In the genomic region with DNA sequence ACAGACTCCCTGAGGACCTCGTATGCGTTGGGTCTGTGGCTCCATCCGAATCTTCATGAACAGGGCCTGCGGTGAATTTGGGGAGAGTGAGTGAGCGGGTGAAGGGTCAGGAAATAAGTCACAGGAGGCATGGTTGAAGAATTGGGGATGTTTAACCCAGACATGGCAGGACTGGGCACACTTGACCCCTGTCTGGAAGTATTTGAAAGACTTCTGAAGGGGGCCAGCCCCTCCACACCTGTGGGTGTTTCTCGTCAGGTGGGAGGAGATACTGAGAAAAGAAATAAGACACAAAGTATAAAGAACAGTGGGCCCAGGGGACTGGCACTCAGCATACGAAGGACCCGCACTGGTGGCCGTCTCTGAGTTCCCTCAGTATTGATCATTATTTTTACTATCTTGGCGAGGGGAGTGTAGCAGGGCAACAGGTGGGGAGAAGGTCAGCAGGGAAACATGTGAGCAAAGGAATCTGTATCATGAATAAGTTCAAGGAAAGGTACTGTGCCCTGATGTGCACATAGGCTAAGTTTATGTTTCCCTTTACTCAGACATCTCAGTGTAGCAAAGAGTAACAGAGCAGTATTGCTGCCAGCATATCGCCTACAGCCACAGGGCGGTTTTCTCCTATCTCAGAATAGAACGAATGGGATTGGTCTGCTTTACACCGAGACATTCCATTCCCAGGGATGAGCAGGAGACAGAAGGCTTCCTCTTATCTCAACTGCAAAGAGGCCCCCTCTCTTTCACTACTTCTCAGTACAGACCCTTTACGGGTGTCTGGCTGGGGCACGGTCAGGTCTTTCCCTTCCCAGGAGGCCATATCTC, we compare ENCODE assay signal across 2 cellular contexts.
TF ChIP-seq lines count a peak whose summit lies in the region.

No MANE protein-coding gene starts in this region.

TF ChIP-seq in liver, 16 proteins besides CTCF, POLR2A, EP300 and RAD21:
- TF ChIP-seq SP1 (IDR thresholded peaks at IDR 0.05), result no peak
- TF ChIP-seq, protein P1, sequence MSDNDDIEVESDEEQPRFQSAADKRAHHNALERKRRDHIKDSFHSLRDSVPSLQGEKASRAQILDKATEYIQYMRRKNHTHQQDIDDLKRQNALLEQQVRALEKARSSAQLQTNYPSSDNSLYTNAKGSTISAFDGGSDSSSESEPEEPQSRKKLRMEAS (IDR thresholded peaks at IDR 0.05), result no peak
- TF ChIP-seq FOXA1 (IDR thresholded peaks at IDR 0.05), result no peak
- TF ChIP-seq HNF4G (IDR thresholded peaks at IDR 0.05), result no peak
- TF ChIP-seq HNF4A (conservative IDR thresholded peaks at IDR 0.05), result no peak
- TF ChIP-seq FOXA2 (IDR thresholded peaks at IDR 0.05), result no peak
- TF ChIP-seq TAF1 (conservative IDR thresholded peaks at IDR 0.05), result no peak
- TF ChIP-seq, protein P2, sequence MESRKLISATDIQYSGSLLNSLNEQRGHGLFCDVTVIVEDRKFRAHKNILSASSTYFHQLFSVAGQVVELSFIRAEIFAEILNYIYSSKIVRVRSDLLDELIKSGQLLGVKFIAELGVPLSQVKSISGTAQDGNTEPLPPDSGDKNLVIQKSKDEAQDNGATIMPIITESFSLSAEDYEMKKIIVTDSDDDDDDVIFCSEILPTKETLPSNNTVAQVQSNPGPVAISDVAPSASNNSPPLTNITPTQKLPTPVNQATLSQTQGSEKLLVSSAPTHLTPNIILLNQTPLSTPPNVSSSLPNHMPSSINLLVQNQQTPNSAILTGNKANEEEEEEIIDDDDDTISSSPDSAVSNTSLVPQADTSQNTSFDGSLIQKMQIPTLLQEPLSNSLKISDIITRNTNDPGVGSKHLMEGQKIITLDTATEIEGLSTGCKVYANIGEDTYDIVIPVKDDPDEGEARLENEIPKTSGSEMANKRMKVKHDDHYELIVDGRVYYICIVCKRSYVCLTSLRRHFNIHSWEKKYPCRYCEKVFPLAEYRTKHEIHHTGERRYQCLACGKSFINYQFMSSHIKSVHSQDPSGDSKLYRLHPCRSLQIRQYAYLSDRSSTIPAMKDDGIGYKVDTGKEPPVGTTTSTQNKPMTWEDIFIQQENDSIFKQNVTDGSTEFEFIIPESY (IDR thresholded peaks at IDR 0.05), result no peak
- TF ChIP-seq GABPA (IDR thresholded peaks at IDR 0.05 in 1 of 2, conservative IDR thresholded peaks at IDR 0.05 in 1 of 2), result no peak
- no peak for TF ChIP-seq RXRA (IDR thresholded peaks at IDR 0.05)
- TF ChIP-seq NR2F2 (IDR thresholded peaks at IDR 0.05), result no peak
- no peak for TF ChIP-seq EGR1 (IDR thresholded peaks at IDR 0.05; ENCODE audit: low read depth in 2 of 2)
- TF ChIP-seq YY1 (IDR thresholded peaks at IDR 0.05), result no peak

TF ChIP-seq in HepG2, 621 proteins besides CTCF, POLR2A, EP300 and RAD21:
- no peak for TF ChIP-seq KDM1A (CRISPR knock-in tag; IDR thresholded peaks at IDR 0.05)
- no peak for TF ChIP-seq KLF9 (CRISPR knock-in tag; IDR thresholded peaks at IDR 0.05; ENCODE audit: low read depth)
- TF ChIP-seq, protein P3, sequence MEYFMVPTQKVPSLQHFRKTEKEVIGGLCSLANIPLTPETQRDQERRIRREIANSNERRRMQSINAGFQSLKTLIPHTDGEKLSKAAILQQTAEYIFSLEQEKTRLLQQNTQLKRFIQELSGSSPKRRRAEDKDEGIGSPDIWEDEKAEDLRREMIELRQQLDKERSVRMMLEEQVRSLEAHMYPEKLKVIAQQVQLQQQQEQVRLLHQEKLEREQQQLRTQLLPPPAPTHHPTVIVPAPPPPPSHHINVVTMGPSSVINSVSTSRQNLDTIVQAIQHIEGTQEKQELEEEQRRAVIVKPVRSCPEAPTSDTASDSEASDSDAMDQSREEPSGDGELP (IDR thresholded peaks at IDR 0.05; ENCODE audit: borderline replicate concordance, low read depth), result no peak
- TF ChIP-seq ZNF749 (CRISPR knock-in tag; IDR thresholded peaks at IDR 0.05; ENCODE audit: borderline replicate concordance), result no peak
- no peak for TF ChIP-seq NR3C1 (CRISPR knock-in tag; IDR thresholded peaks at IDR 0.05)
- TF ChIP-seq, protein P4, sequence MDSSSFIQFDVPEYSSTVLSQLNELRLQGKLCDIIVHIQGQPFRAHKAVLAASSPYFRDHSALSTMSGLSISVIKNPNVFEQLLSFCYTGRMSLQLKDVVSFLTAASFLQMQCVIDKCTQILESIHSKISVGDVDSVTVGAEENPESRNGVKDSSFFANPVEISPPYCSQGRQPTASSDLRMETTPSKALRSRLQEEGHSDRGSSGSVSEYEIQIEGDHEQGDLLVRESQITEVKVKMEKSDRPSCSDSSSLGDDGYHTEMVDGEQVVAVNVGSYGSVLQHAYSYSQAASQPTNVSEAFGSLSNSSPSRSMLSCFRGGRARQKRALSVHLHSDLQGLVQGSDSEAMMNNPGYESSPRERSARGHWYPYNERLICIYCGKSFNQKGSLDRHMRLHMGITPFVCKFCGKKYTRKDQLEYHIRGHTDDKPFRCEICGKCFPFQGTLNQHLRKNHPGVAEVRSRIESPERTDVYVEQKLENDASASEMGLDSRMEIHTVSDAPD (CRISPR knock-in tag; IDR thresholded peaks at IDR 0.05), result no peak
- no peak for TF ChIP-seq NCOA2 (CRISPR knock-in tag; IDR thresholded peaks at IDR 0.05)
